In genomic region chr13:40388617-40389016, GRCh38 we compare ENCODE assay signal across 9 cellular contexts.
A peak's percentile ranks its signal among the peaks of the same experiment; 100 is the strongest.
DNase-seq lines count a peak whose midpoint lies in the region; ATAC-seq, FAIRE-seq and TF ChIP-seq lines count a peak whose summit lies in the region.
"Had no signal": no experiment of that assay in that cellular context is flagged by ENCODE, and none has a peak within 500 bp of the region (broad histone marks: within the 10 kb centered on the region; RNA-seq: fewer than 3 reads in every experiment).

No MANE protein-coding gene starts in this region.

- H3K4me1 Mint-ChIP-seq in activated T-helper 17 cell treated with anti-CD3 and anti-CD28 coated beads, Interleukin-2, amount 50 U/mL, for 72 hours, result peaks cover 28% of the 10 kb centered on the region
- H3K4me1 Mint-ChIP-seq in naive B cell, result peaks cover 30 to 52% (median 32%) of the 10 kb centered on the region in 3 donors

- no peaks in the 10 kb centered on the region for H3K27me3 ChIP-seq in OCI-LY1 (ENCODE audit: insufficient read depth, low read length)

- H3K9ac ChIP-seq in OCI-LY1 (ENCODE audit: low read length), result peak overlapping the region; percentile 91

- no peaks in the 10 kb centered on the region for H3K36me3 Mint-ChIP-seq in activated T-helper 17 cell treated with anti-CD3 and anti-CD28 coated beads, Interleukin-2, amount 50 U/mL, for 72 hours (ENCODE audit: low read depth)
- no peaks in the 10 kb centered on the region for H3K36me3 Mint-ChIP-seq in naive B cell

- DNase-seq in naive B cell (peak; percentile 79), urothelium cell line (ENCODE audit: low spot score) (peak; percentile 54), posterior cingulate gyrus (no peak), NCI-H69 (lab: John Stamatoyannopoulos, UW) (no peak)

- no peaks in the 10 kb centered on the region for H3F3A ChIP-seq in OCI-LY1 (ENCODE audit: insufficient read depth, low read length)

- H3K27ac ChIP-seq in OCI-LY1 (ENCODE audit: low read depth, low read length, poor library complexity, severe bottlenecking), result peak overlapping the region; percentile 95
- H3K27ac ChIP-seq: VCaP had no signal

- peaks cover 48% of the 10 kb centered on the region for H3K4me1 ChIP-seq in OCI-LY1 (ENCODE audit: insufficient read depth, low read length, severe bottlenecking)

- H3K27ac Mint-ChIP-seq in activated T-helper 17 cell treated with anti-CD3 and anti-CD28 coated beads, Interleukin-2, amount 50 U/mL, for 72 hours, result peak overlapping the region; percentile 95
- peak overlapping the region; percentile 91 to 99 (median 96) for H3K27ac Mint-ChIP-seq in naive B cell

- H3K36me3 ChIP-seq in OCI-LY1 (ENCODE audit: insufficient read depth, low read length), result no peaks in the 10 kb centered on the region

- intact Hi-C loops in posterior cingulate gyrus (cut with DNase I), result no loop called here

- H3K79me2 ChIP-seq in OCI-LY1 (ENCODE audit: insufficient read depth, low read length), result no peaks in the 10 kb centered on the region

- H4K20me1 ChIP-seq in OCI-LY1 (ENCODE audit: insufficient read depth, low read length), result no peaks in the 10 kb centered on the region

- H2AFZ ChIP-seq in OCI-LY1 (ENCODE audit: low read length), result no peak overlapping the region

- ATAC-seq in GM18499 (IDR thresholded peaks at IDR 0.05; ENCODE audit: insufficient read depth, unreplicated experiment) (peak; percentile 82), HG02588 (IDR thresholded peaks at IDR 0.05; ENCODE audit: unreplicated experiment) (peak; percentile 99), naive B cell (ENCODE audit: low read depth in 2 of 2) (peak; percentile 95 to 98)
- peak; percentile 98 for ATAC-seq in activated T-helper 17 cell treated with anti-CD3 and anti-CD28 coated beads, Interleukin-2, amount 50 U/mL, for 72 hours (replicated peaks)

- no peaks in the 10 kb centered on the region for H3K9me2 ChIP-seq in OCI-LY1 (ENCODE audit: low read depth, low read length)

- H3K4me2 ChIP-seq in OCI-LY1 (ENCODE audit: low read length), result peak overlapping the region; percentile 93

- no peaks in the 10 kb centered on the region for H3K9me3 Mint-ChIP-seq in activated T-helper 17 cell treated with anti-CD3 and anti-CD28 coated beads, Interleukin-2, amount 50 U/mL, for 72 hours
- peaks cover 0 to 4% (median 0%) of the 10 kb centered on the region in 7 donors for H3K9me3 Mint-ChIP-seq in naive B cell

- FAIRE-seq in urothelium cell line (lab: Jason Lieb, UNC), result no peak

- TF ChIP-seq CTCF in OCI-LY1 (IDR thresholded peaks at IDR 0.05; ENCODE audit: low read length), result no peak

- no peaks in the 10 kb centered on the region for H3K27me3 Mint-ChIP-seq in activated T-helper 17 cell treated with anti-CD3 and anti-CD28 coated beads, Interleukin-2, amount 50 U/mL, for 72 hours
- no peaks in the 10 kb centered on the region for H3K27me3 Mint-ChIP-seq in naive B cell

- no peaks in the 10 kb centered on the region for H3K9me3 ChIP-seq in OCI-LY1 (ENCODE audit: low read length)

- H3K4me3 Mint-ChIP-seq in activated T-helper 17 cell treated with anti-CD3 and anti-CD28 coated beads, Interleukin-2, amount 50 U/mL, for 72 hours, result peak overlapping the region; percentile 90
- H3K4me3 Mint-ChIP-seq in naive B cell, result peak overlapping the region; percentile 48 to 92 (median 86)

- H3K4me3 ChIP-seq in OCI-LY1 (ENCODE audit: low read depth, low read length, poor library complexity, severe bottlenecking), result peak overlapping the region; percentile 65

Comparison
In these comparisons a context has a peak if more than half of its experiments do, and no peak if none do; other contexts are left out.
1. DNase-seq: peak in naive B cell (single experiment) and urothelium cell line (single experiment); none in posterior cingulate gyrus (0 of 10) and NCI-H69 (single experiment).
2. Peak in every context shown above with its lines, with median percentiles within 50 percentile points of each other: ATAC-seq.